ENCODE assay signal across 1 cellular context in the genomic region with DNA sequence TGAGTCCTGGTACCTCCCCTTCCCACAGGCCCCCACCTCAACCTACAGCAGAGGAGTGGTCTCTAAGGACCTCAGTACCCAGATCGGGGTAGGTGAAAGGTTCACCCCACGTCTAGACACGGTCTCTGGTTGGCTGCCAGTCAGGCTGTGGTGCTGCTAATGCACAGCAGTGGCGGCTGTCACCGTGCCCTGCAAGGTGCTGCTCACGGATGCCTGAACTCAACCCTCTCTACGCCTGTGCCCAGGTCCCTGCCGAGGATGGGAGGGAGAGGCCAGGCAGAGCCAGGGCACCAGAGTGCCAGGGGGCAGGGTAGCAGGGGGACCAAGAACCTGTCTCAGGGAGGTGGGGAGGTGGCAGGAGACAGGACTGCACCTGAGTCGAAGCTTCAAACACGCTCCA.
TF ChIP-seq lines count a peak whose summit lies in the region.

No MANE protein-coding gene starts in this region.

TF ChIP-seq in H1, 55 proteins besides CTCF, POLR2A, EP300 and RAD21:
- TF ChIP-seq CEBPB (IDR thresholded peaks at IDR 0.05; ENCODE audit: low read depth, low read length) (no peak), SIRT6 (IDR thresholded peaks at IDR 0.05; ENCODE audit: low read length) (no peak), RFX5 (IDR thresholded peaks at IDR 0.05; ENCODE audit: borderline replicate concordance, low read depth, low read length) (no peak), NRF1 (IDR thresholded peaks at IDR 0.05; ENCODE audit: low read depth, low read length) (no peak), POU5F1 (IDR thresholded peaks at IDR 0.05; ENCODE audit: low read depth, low read length) (no peak), RXRA (IDR thresholded peaks at IDR 0.05; ENCODE audit: insufficient read depth, low read depth, low read length) (no peak), TBP (IDR thresholded peaks at IDR 0.05; ENCODE audit: low read depth, low read length) (no peak), JUN (IDR thresholded peaks at IDR 0.05; ENCODE audit: low read depth, low read length) (no peak), SIN3A (conservative IDR thresholded peaks at IDR 0.05 in 1 of 2, IDR thresholded peaks at IDR 0.05 in 1 of 2; ENCODE audit: low read depth in 1 of 2, low read length in 2 of 2) (no peak), POLR2AphosphoS5 (IDR thresholded peaks at IDR 0.05; ENCODE audit: low read depth, low read length) (no peak), SP1 (IDR thresholded peaks at IDR 0.05; ENCODE audit: low read depth, low read length) (no peak), TEAD4 (IDR thresholded peaks at IDR 0.05; ENCODE audit: low read depth, low read length) (no peak), TCF12 (IDR thresholded peaks at IDR 0.05; ENCODE audit: low read depth, low read length) (no peak)
- TF ChIP-seq, protein P1, sequence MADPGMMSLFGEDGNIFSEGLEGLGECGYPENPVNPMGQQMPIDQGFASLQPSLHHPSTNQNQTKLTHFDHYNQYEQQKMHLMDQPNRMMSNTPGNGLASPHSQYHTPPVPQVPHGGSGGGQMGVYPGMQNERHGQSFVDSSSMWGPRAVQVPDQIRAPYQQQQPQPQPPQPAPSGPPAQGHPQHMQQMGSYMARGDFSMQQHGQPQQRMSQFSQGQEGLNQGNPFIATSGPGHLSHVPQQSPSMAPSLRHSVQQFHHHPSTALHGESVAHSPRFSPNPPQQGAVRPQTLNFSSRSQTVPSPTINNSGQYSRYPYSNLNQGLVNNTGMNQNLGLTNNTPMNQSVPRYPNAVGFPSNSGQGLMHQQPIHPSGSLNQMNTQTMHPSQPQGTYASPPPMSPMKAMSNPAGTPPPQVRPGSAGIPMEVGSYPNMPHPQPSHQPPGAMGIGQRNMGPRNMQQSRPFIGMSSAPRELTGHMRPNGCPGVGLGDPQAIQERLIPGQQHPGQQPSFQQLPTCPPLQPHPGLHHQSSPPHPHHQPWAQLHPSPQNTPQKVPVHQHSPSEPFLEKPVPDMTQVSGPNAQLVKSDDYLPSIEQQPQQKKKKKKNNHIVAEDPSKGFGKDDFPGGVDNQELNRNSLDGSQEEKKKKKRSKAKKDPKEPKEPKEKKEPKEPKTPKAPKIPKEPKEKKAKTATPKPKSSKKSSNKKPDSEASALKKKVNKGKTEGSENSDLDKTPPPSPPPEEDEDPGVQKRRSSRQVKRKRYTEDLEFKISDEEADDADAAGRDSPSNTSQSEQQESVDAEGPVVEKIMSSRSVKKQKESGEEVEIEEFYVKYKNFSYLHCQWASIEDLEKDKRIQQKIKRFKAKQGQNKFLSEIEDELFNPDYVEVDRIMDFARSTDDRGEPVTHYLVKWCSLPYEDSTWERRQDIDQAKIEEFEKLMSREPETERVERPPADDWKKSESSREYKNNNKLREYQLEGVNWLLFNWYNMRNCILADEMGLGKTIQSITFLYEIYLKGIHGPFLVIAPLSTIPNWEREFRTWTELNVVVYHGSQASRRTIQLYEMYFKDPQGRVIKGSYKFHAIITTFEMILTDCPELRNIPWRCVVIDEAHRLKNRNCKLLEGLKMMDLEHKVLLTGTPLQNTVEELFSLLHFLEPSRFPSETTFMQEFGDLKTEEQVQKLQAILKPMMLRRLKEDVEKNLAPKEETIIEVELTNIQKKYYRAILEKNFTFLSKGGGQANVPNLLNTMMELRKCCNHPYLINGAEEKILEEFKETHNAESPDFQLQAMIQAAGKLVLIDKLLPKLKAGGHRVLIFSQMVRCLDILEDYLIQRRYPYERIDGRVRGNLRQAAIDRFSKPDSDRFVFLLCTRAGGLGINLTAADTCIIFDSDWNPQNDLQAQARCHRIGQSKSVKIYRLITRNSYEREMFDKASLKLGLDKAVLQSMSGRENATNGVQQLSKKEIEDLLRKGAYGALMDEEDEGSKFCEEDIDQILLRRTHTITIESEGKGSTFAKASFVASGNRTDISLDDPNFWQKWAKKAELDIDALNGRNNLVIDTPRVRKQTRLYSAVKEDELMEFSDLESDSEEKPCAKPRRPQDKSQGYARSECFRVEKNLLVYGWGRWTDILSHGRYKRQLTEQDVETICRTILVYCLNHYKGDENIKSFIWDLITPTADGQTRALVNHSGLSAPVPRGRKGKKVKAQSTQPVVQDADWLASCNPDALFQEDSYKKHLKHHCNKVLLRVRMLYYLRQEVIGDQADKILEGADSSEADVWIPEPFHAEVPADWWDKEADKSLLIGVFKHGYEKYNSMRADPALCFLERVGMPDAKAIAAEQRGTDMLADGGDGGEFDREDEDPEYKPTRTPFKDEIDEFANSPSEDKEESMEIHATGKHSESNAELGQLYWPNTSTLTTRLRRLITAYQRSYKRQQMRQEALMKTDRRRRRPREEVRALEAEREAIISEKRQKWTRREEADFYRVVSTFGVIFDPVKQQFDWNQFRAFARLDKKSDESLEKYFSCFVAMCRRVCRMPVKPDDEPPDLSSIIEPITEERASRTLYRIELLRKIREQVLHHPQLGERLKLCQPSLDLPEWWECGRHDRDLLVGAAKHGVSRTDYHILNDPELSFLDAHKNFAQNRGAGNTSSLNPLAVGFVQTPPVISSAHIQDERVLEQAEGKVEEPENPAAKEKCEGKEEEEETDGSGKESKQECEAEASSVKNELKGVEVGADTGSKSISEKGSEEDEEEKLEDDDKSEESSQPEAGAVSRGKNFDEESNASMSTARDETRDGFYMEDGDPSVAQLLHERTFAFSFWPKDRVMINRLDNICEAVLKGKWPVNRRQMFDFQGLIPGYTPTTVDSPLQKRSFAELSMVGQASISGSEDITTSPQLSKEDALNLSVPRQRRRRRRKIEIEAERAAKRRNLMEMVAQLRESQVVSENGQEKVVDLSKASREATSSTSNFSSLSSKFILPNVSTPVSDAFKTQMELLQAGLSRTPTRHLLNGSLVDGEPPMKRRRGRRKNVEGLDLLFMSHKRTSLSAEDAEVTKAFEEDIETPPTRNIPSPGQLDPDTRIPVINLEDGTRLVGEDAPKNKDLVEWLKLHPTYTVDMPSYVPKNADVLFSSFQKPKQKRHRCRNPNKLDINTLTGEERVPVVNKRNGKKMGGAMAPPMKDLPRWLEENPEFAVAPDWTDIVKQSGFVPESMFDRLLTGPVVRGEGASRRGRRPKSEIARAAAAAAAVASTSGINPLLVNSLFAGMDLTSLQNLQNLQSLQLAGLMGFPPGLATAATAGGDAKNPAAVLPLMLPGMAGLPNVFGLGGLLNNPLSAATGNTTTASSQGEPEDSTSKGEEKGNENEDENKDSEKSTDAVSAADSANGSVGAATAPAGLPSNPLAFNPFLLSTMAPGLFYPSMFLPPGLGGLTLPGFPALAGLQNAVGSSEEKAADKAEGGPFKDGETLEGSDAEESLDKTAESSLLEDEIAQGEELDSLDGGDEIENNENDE (IDR thresholded peaks at IDR 0.05; ENCODE audit: insufficient replicate concordance, low read length) = no peak
- TF ChIP-seq, protein P2, sequence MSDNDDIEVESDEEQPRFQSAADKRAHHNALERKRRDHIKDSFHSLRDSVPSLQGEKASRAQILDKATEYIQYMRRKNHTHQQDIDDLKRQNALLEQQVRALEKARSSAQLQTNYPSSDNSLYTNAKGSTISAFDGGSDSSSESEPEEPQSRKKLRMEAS (IDR thresholded peaks at IDR 0.05) = no peak
